16 cellular contexts compared by ENCODE assay signal in genomic region chr5:78245126-78245525, GRCh38.
"Had no signal": no experiment of that assay in that cellular context is flagged by ENCODE, and none has a peak within 500 bp of the region (broad histone marks: within the 10 kb centered on the region; RNA-seq: fewer than 3 reads in every experiment).

No MANE protein-coding gene starts in this region.

- H3K4me1 ChIP-seq: body of pancreas, tibial nerve, uterus had no signal

- H3K9me3 ChIP-seq: body of pancreas, tibial nerve, uterus had no signal

- H3K4me3 ChIP-seq: body of pancreas, tibial nerve, uterus had no signal

- H3K27me3 ChIP-seq: body of pancreas, tibial nerve, uterus had no signal

- H3K36me3 ChIP-seq: uterus had no signal

- H3K27ac ChIP-seq: body of pancreas, tibial nerve, uterus had no signal

- ATAC-seq: body of pancreas; stimulated activated naive CD8-positive, alpha-beta T cell treated with anti-CD3 and anti-CD28 coated beads, Interleukin-15, Interleukin-2, amounts not matched to agents 100 U/mL and 50 U/mL, for 24 hours; T-helper 17 cell had no signal

- DNase-seq: activated CD4-positive, alpha-beta memory T cell treated with anti-CD3 and anti-CD28 coated beads for 36 hours; activated CD4-positive, alpha-beta T cell treated with anti-CD3 and anti-CD28 coated beads for 48 hours; activated naive CD4-positive, alpha-beta T cell treated with Interleukin-2 at 50 U/mL for 16 hours; activated T-cell treated with anti-CD3 and anti-CD28 coated beads, Interleukin-2, amount 50 U/mL, for 48 hours; anterior cingulate cortex; body of pancreas; foreskin melanocyte; naive B cell; posterior cingulate gyrus; retina; stimulated activated CD4-positive, alpha-beta T cell treated with anti-CD3 and anti-CD28 coated beads, Interleukin-4, amount 100 ng/mL, for 24 hours; stimulated activated naive CD8-positive, alpha-beta T cell treated with anti-CD3 and anti-CD28 coated beads, Interleukin-15, Interleukin-2, amounts not matched to agents 100 U/mL and 50 U/mL, for 24 hours; SW 1271; T-helper 17 cell; uterus had no signal
